Comparison of ENCODE assay signal across 8 cellular contexts in genomic region chr7:149883452-149883861, GRCh38. TPM values are rescaled to one million over a fixed set of nuclear protein-coding genes. Genes with fewer than 3 reads are reported as not detected.
DNase-seq lines count a peak whose midpoint lies in the region; ATAC-seq, FAIRE-seq and TF ChIP-seq lines count a peak whose summit lies in the region.

No MANE protein-coding gene starts in this region.

- ATAC-seq in A549: peak; percentile 74 to 91
- ATAC-seq in HG03442 (IDR thresholded peaks at IDR 0.05; ENCODE audit: unreplicated experiment): peak; percentile 54
- peak; percentile 81 to 90 (median 84) for ATAC-seq in pancreas
- ATAC-seq in HG02610 (IDR thresholded peaks at IDR 0.05; ENCODE audit: unreplicated experiment): no peak

- no peak for TF ChIP-seq POLR2A in A549 (IDR thresholded peaks at IDR 0.05; ENCODE audit: low read length)

- H3K4me3 ChIP-seq in A549 (no peak overlapping the region), GM12865 (ENCODE audit: low read depth, low read length) (no peak overlapping the region), pancreas (no peak overlapping the region)

- POLR2A ChIA-PET in A549 (lab: Yijun Ruan, JAX): no interaction called here

- no peak for TF ChIP-seq EP300 in A549 (IDR thresholded peaks at IDR 0.05)

- H3K36me3 ChIP-seq in pancreas: no peaks in the 10 kb centered on the region

- H3K4me1 ChIP-seq in A549: no peaks in the 10 kb centered on the region
- peaks cover 14 to 46% (median 36%) of the 10 kb centered on the region in 3 donors for H3K4me1 ChIP-seq in pancreas

- H3K9me3 ChIP-seq in A549 (no peaks in the 10 kb centered on the region), pancreas (no peaks in the 10 kb centered on the region)

- TF ChIP-seq CTCF in A549 (IDR thresholded peaks at IDR 0.05) (peak; percentile 59), GM12865 (IDR thresholded peaks at IDR 0.05; ENCODE audit: insufficient read depth, low read depth, low read length, missing control alignments) (peak; percentile 79), pancreas (IDR thresholded peaks at IDR 0.05) (peak; percentile 27 to 63 (median 54))

- FAIRE-seq in A549 (lab: Jason Lieb, UNC) (no peak), pancreas (lab: Jason Lieb, UNC) (no peak)

- TF ChIP-seq RAD21 in A549 (conservative IDR thresholded peaks at IDR 0.05 in 1 of 2, IDR thresholded peaks at IDR 0.05 in 1 of 2): peak; percentile 70 to 78

- 32% methylated on average over 12 of the region's 12 CpGs for WGBS in A549 (ENCODE audit: missing lambda C conversion rate)
- 14 to 19% methylated on average over 12 of the region's 12 CpGs for WGBS in pancreas, 2 donors

- no peak overlapping the region for H3K27ac ChIP-seq in A549
- peak overlapping the region; percentile 48 to 82 (median 75) for H3K27ac ChIP-seq in pancreas

- no peak overlapping the region for H3K4me2 ChIP-seq in A549

- intact Hi-C loops in pancreas (cut with DNase I): no loop called here

- CTCF ChIA-PET in A549 (lab: Yijun Ruan, JAX): interaction anchor here (0.7 to 2.3 kb wide), 5 partner anchors 9 to 31 kb away, joined by 3 to 11 read pairs (median 5); no protein-coding TSS in a partner anchor

- DNase-seq in A549 (ENCODE audit: low read depth in 1 of 2, low spot score in 1 of 2) (peak; percentile 25 to 62), GM12865 (ENCODE audit: low read depth) (peak; percentile 69), NCI-H774 (lab: John Stamatoyannopoulos, UW) (peak; percentile 36), glomerular visceral epithelial cell (ENCODE audit: extremely low spot score) (peak; percentile 45), pancreas (peak; percentile 67 to 86 (median 80))
- DNase-seq in activated naive CD4-positive, alpha-beta T cell treated with Interleukin-2 at 50 U/mL for 16 hours: peak; percentile 46

- no peaks in the 10 kb centered on the region for H3K27me3 ChIP-seq in pancreas

TF ChIP-seq in A549, 52 proteins besides CTCF, POLR2A, EP300 and RAD21:
- TF ChIP-seq TP53 (CRISPR knock-in tag; IDR thresholded peaks at IDR 0.05): no peak
- TF ChIP-seq SMC3 (IDR thresholded peaks at IDR 0.05): peak; percentile 55

RNA-seq across cellular contexts. Expression of gene ATP6V0E2, which starts 9.7 kb away (rescaled TPM):
- 17.3 and 18.4 TPM in 2 replicates for polyA plus RNA-seq in A549 (2011; rRNA removed)
- 49.0 and 69.0 TPM in 2 replicates for polyA plus RNA-seq in A549 (2012; cell fraction: cytosol; rRNA removed)
- 75.6 and 92.6 TPM in 2 replicates for polyA plus RNA-seq in A549 (2012; cell fraction: nucleus; rRNA removed)
- 40.3 to 44.9 TPM (median 44.5 TPM) in 3 replicates for polyA plus RNA-seq in A549 (2017; fragmentation: RNase III; extraction: RNeasy Plus Mini Kit Qiagen cat#74134 plus additional on column Dnase treatment)
- polyA minus RNA-seq in A549 (2011; rRNA and poly(A)+ RNA removed): 22.3 and 24.6 TPM in 2 replicates
- total RNA-seq in pancreas: 10 to 100 TPM in 4 of 6 donors, 1 to 10 TPM in 2; 6.8 to 16.9 (median 13.9) TPM
- 10 to 100 TPM; 27.3 to 66.3 TPM for polyA plus RNA-seq in pancreas

RNA-seq across cellular contexts. Expression of gene ZNF862, which starts 45.3 kb away (rescaled TPM):
- polyA plus RNA-seq in A549 (2011; rRNA removed) (8.0 and 11.1 TPM in 2 replicates), A549 (2017; fragmentation: RNase III; extraction: RNeasy Plus Mini Kit Qiagen cat#74134 plus additional on column Dnase treatment) (2.8 to 3.9 TPM (median 3.9 TPM) in 3 replicates), pancreas (10 to 100 TPM; 16.0 to 20.1 TPM)
- 2.5 and 3.4 TPM in 2 replicates for polyA plus RNA-seq in A549 (2012; cell fraction: cytosol; rRNA removed)
- polyA plus RNA-seq in A549 (2012; cell fraction: nucleus; rRNA removed): 9.5 and 10.1 TPM in 2 replicates
- polyA minus RNA-seq in A549 (2011; rRNA and poly(A)+ RNA removed): 8.7 and 17.1 TPM in 2 replicates
- 10 to 100 TPM in 4 of 6 donors, 1 to 10 TPM in 2; 8.3 to 17.6 (median 13.8) TPM for total RNA-seq in pancreas

Comparison
In these comparisons a context has a peak if more than half of its experiments do, and no peak if none do; other contexts are left out.
1. H3K27ac ChIP-seq: peak in pancreas (4 of 4); none in A549 (0 of 2).
2. Peak in every context shown above with its lines, with median percentiles within 50 percentile points of each other: DNase-seq and CTCF ChIP-seq.